In genomic region chr1:59296358-59297256, GRCh38 we compare ENCODE assay signal across 8 cellular contexts. TPM values are rescaled to one million over a fixed set of nuclear protein-coding genes. Genes with fewer than 3 reads are reported as not detected.
DNase-seq lines count a peak whose midpoint lies in the region; ATAC-seq, FAIRE-seq and TF ChIP-seq lines count a peak whose summit lies in the region.

TSS of gene FGGY (plus strand) at chr1:59297094. CDS start at chr1:59321550, 24,456 bp downstream.

- intact Hi-C loops in cardiac septum (cut with DNase I): loop anchor here (1.0 to 10.0 kb wide), 7 partner anchors 96 to 512 kb away; partner anchors contain the start of gene JUN

- peak; percentile 93 for ATAC-seq in HG02798 (IDR thresholded peaks at IDR 0.05; ENCODE audit: poor library complexity, unreplicated experiment)

- H3K4me3 Mint-ChIP-seq in type B pancreatic cell: peak within 1 kb of the TSS; percentile 89

- H3K36me3 Mint-ChIP-seq in type B pancreatic cell: peaks cover 4% of the 10 kb centered on the region

- H3K27ac Mint-ChIP-seq in type B pancreatic cell: peak within 1 kb of the TSS; percentile 90

- peaks cover 33% of the 10 kb centered on the region for H3K4me1 Mint-ChIP-seq in type B pancreatic cell (ENCODE audit: unreplicated experiment)

- DNase-seq in GM12891 (ENCODE audit: insufficient read length, low spot score) (peak; percentile 84), NCI-H1436 treated with DMSO at 0.1 percent for 48 hours (lab: John Stamatoyannopoulos, UW) (peak; percentile 89), T follicular helper cell (ENCODE audit: low read depth) (peak; percentile 53), cardiac septum (ENCODE audit: low spot score) (peak; percentile 99), pons (ENCODE audit: low spot score) (peak; percentile 95), type B pancreatic cell (ENCODE audit: extremely low spot score, unreplicated experiment) (peak; percentile 92)

- WGBS in adipose tissue, 3 donors: 0 to 1% (median 0%) methylated on average over 70 to 78 of the region's 78 CpGs

- H3K27me3 Mint-ChIP-seq in type B pancreatic cell: no peaks in the 10 kb centered on the region

- H3K27ac ChIP-seq in adipose tissue (ENCODE audit: low read depth, low read length): peak within 1 kb of the TSS; percentile 79

- no peak for TF ChIP-seq CTCF in type B pancreatic cell (conservative IDR thresholded peaks at IDR 0.05)

- H3K9me3 Mint-ChIP-seq in type B pancreatic cell: peaks cover 6% of the 10 kb centered on the region

- TF ChIP-seq POLR2A in GM12891 (IDR thresholded peaks at IDR 0.05; ENCODE audit: low read depth, low read length): peak; percentile 72; the same call in 1 of the 2 replicates

- peak; percentile 85 for FAIRE-seq in GM12891 (lab: Jason Lieb, UNC)

TF ChIP-seq in GM12891, 5 proteins besides CTCF, POLR2A, EP300 and RAD21:
- TF ChIP-seq POLR2AphosphoS5 (IDR thresholded peaks at IDR 0.05; ENCODE audit: low read depth, low read length) (peak; percentile 83), POU2F2 (IDR thresholded peaks at IDR 0.05; ENCODE audit: low read depth, low read length) (no peak), PAX5 (IDR thresholded peaks at IDR 0.05; ENCODE audit: insufficient read depth, low read length, severe bottlenecking) (no peak), TAF1 (IDR thresholded peaks at IDR 0.05; ENCODE audit: low read depth, low read length) (0 out of 2 replicates have a peak, but pooled peaks have one; percentile 38), SPI1 (IDR thresholded peaks at IDR 0.05; ENCODE audit: low read depth, low read length) (peak; percentile 32)

RNA-seq across cellular contexts. Expression of gene FGGY, which starts in this region (rescaled TPM):
- polyA plus RNA-seq in GM12891 (2012; ENCODE audit: low read depth, missing spikeins): 9.6 TPM
- 10 to 100 TPM in 2 of 3 donors, 1 to 10 TPM in 1; 6.3 to 13.4 (median 12.8) TPM for polyA plus RNA-seq in adipose tissue
- total RNA-seq in cardiac septum (20.5 TPM), type B pancreatic cell (ENCODE audit: low replicate concordance) (12.6 and 18.8 TPM in 2 replicates)

Comparison
In these comparisons a context has a peak if more than half of its experiments do, and no peak if none do; other contexts are left out.
1. Peak in every context shown above with its lines: DNase-seq, ATAC-seq and H3K27ac ChIP-seq.